In the genomic region with DNA sequence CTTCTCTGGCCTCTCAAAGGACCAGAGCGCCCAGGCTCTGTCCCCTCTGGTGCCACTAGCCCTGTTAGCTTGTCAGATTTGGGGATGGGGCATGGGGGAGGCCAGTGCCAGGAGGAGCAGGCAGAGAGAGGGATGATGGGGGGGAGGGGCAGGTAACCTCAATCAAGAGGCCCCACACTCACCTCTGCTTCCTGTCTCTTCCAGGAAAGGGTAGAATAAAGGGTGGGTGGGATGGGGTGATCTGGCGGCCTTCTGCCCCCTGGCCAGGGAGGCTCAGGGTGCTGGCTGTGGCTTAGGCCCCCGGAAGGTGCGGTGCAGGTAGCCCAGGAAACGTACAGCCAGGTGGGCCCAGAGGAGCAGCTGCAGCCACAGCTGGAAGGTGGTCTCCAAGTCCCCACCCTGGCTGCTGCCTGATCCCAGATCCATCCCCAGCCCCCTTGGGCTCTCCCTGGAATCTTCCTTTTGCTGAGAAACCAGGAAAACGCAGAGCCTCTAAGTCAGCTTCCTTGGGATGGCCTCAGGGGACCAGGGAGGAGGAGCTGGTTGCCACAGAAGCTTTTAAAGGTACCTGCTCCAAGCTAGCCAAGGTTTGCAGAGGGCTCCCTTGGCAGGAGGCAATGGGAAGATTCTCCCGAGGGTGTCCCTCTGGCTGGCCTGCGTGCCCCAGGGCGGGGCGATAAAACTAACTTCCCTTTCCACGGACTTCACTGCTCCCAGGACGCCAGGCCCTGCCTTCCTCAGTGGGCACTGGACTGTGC, we compare ENCODE assay signal across 1 cellular context.
TF ChIP-seq lines count a peak whose summit lies in the region.

No MANE protein-coding gene starts in this region.

TF ChIP-seq in neural cell, 6 proteins besides CTCF, POLR2A, EP300 and RAD21:
- TF ChIP-seq, protein P1, sequence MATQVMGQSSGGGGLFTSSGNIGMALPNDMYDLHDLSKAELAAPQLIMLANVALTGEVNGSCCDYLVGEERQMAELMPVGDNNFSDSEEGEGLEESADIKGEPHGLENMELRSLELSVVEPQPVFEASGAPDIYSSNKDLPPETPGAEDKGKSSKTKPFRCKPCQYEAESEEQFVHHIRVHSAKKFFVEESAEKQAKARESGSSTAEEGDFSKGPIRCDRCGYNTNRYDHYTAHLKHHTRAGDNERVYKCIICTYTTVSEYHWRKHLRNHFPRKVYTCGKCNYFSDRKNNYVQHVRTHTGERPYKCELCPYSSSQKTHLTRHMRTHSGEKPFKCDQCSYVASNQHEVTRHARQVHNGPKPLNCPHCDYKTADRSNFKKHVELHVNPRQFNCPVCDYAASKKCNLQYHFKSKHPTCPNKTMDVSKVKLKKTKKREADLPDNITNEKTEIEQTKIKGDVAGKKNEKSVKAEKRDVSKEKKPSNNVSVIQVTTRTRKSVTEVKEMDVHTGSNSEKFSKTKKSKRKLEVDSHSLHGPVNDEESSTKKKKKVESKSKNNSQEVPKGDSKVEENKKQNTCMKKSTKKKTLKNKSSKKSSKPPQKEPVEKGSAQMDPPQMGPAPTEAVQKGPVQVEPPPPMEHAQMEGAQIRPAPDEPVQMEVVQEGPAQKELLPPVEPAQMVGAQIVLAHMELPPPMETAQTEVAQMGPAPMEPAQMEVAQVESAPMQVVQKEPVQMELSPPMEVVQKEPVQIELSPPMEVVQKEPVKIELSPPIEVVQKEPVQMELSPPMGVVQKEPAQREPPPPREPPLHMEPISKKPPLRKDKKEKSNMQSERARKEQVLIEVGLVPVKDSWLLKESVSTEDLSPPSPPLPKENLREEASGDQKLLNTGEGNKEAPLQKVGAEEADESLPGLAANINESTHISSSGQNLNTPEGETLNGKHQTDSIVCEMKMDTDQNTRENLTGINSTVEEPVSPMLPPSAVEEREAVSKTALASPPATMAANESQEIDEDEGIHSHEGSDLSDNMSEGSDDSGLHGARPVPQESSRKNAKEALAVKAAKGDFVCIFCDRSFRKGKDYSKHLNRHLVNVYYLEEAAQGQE (IDR thresholded peaks at IDR 0.05; ENCODE audit: borderline replicate concordance): no peak
- TF ChIP-seq TAF1 (IDR thresholded peaks at IDR 0.05; ENCODE audit: low read depth) (no peak), POLR2AphosphoS5 (IDR thresholded peaks at IDR 0.05) (no peak), EZH2 (IDR thresholded peaks at IDR 0.05; ENCODE audit: borderline replicate concordance, insufficient read depth, low read length, poor library complexity, severe bottlenecking) (no peak), SMC3 (conservative IDR thresholded peaks at IDR 0.05; ENCODE audit: poor library complexity) (no peak), MXI1 (conservative IDR thresholded peaks at IDR 0.05; ENCODE audit: poor library complexity, severe bottlenecking) (no peak)
